ENCODE assay signal across 7 cellular contexts in genomic region chr19:28642787-28643186, GRCh38.
"Had no signal": no experiment of that assay in that cellular context is flagged by ENCODE, and none has a peak within 500 bp of the region (broad histone marks: within the 10 kb centered on the region; RNA-seq: fewer than 3 reads in every experiment).

No MANE protein-coding gene starts in this region.

- FAIRE-seq: H1, H54, HTR-8/SVneo had no signal

- H3K4me3 ChIP-seq: GM23338 had no signal

- H3K4me2 ChIP-seq: GM23338 had no signal

- DNase-seq: H9, HCEC 1CT, IMR-90 had no signal

- H2AFZ ChIP-seq: GM23338 had no signal
